ENCODE assay signal across 10 cellular contexts in genomic region chr10:73591578-73591902, GRCh38. TPM values are rescaled to one million over a fixed set of nuclear protein-coding genes. Genes with fewer than 3 reads are reported as not detected.
DNase-seq lines count a peak whose midpoint lies in the region; ATAC-seq, FAIRE-seq and TF ChIP-seq lines count a peak whose summit lies in the region.
"Had no signal": no experiment of that assay in that cellular context is flagged by ENCODE, and none has a peak within 500 bp of the region (broad histone marks: within the 10 kb centered on the region; RNA-seq: fewer than 3 reads in every experiment).

No MANE protein-coding gene starts in this region.

- intact Hi-C loops in colonic mucosa (cut with DNase I), result no loop called here
- intact Hi-C loops in naive thymus-derived CD4-positive, alpha-beta T cell (cut with micrococcal nuclease), result loop anchor here in 1 of 2 donors (2.0 to 5.0 kb wide), 3 partner anchors 33 to 64 kb away; partner anchors contain the start of gene MYOZ1

- peak; percentile 36 to 41; a peak in 3 of 6 replicates for ATAC-seq in A549
- no peak for ATAC-seq in naive thymus-derived CD4-positive, alpha-beta T cell
- ATAC-seq in GM21619 (IDR thresholded peaks at IDR 0.05; ENCODE audit: unreplicated experiment), result no peak
- ATAC-seq in GM21360 (IDR thresholded peaks at IDR 0.05; ENCODE audit: unreplicated experiment), result no peak

- TF ChIP-seq CTCF in A549 (IDR thresholded peaks at IDR 0.05) (no peak), colonic mucosa (IDR thresholded peaks at IDR 0.05) (no peak)

- H3K4me3 ChIP-seq in A549, result peak overlapping the region; percentile 11; the same call in 1 of the 3 replicates
- no peak overlapping the region for H3K4me3 ChIP-seq in colonic mucosa
- H3K4me3 ChIP-seq in naive thymus-derived CD4-positive, alpha-beta T cell (ENCODE audit: low read length), result peak overlapping the region; percentile 12

- no peaks in the 10 kb centered on the region for H3K36me3 ChIP-seq in colonic mucosa
- no peaks in the 10 kb centered on the region for H3K36me3 ChIP-seq in naive thymus-derived CD4-positive, alpha-beta T cell (ENCODE audit: control insufficient read depth in 2 of 3, insufficient read depth in 3 of 3, low read length in 3 of 3)
- H3K36me3 ChIP-seq: ascending aorta had no signal

- CTCF ChIA-PET in A549 (lab: Yijun Ruan, JAX), result interaction anchor here (1.2 kb wide), 1 partner anchor 52 kb away, joined by 5 read pairs; no protein-coding TSS in a partner anchor
- CTCF ChIA-PET in naive thymus-derived CD4-positive, alpha-beta T cell (lab: Charles Lee), result no interaction called here

- H3K4me1 Mint-ChIP-seq in naive thymus-derived CD4-positive, alpha-beta T cell, result peaks cover 12 to 32% (median 27%) of the 10 kb centered on the region in 7 donors

- no peak for FAIRE-seq in A549 (lab: Jason Lieb, UNC)

- 3% methylated on average over 2 of the region's 2 CpGs for WGBS in A549 (ENCODE audit: missing lambda C conversion rate)

- no peaks in the 10 kb centered on the region for H3K9me3 Mint-ChIP-seq in naive thymus-derived CD4-positive, alpha-beta T cell

- H3K9me3 ChIP-seq in A549 (no peaks in the 10 kb centered on the region), colonic mucosa (no peaks in the 10 kb centered on the region)
- H3K9me3 ChIP-seq in naive thymus-derived CD4-positive, alpha-beta T cell (ENCODE audit: control insufficient read depth in 2 of 3, low read length in 3 of 3), result no peaks in the 10 kb centered on the region
- H3K9me3 ChIP-seq: ascending aorta had no signal

- TF ChIP-seq RAD21 in A549 (conservative IDR thresholded peaks at IDR 0.05 in 1 of 2, IDR thresholded peaks at IDR 0.05 in 1 of 2) (no peak), Ishikawa (IDR thresholded peaks at IDR 0.05; ENCODE audit: low read depth) (no peak)

- H3K27me3 ChIP-seq in colonic mucosa, result no peaks in the 10 kb centered on the region
- no peaks in the 10 kb centered on the region for H3K27me3 ChIP-seq in naive thymus-derived CD4-positive, alpha-beta T cell (ENCODE audit: control insufficient read depth in 2 of 2, insufficient read depth in 2 of 2, low read length in 2 of 2)
- H3K27me3 ChIP-seq: ascending aorta had no signal

- H3K4me1 ChIP-seq in A549 (peaks cover 51% of the 10 kb centered on the region), colonic mucosa (peaks cover 4% of the 10 kb centered on the region)
- H3K4me1 ChIP-seq in naive thymus-derived CD4-positive, alpha-beta T cell (ENCODE audit: control insufficient read depth in 2 of 2, insufficient read depth in 2 of 2, low read length in 2 of 2), result peaks cover 0 to 17% of the 10 kb centered on the region in 2 donors

- peak overlapping the region in 1 of 2 donors; percentile 90 for H3K9ac ChIP-seq in colonic mucosa (ENCODE audit: low read depth in 2 of 2, low read length in 2 of 2)

- H3K27ac Mint-ChIP-seq in naive thymus-derived CD4-positive, alpha-beta T cell, result peak overlapping the region; percentile 1 to 86 (median 75)

- peak overlapping the region; percentile 62 to 84 (median 71) for H3K4me3 Mint-ChIP-seq in naive thymus-derived CD4-positive, alpha-beta T cell

- H3K4me2 ChIP-seq in A549, result peak overlapping the region; percentile 87

- POLR2A ChIA-PET in A549 (lab: Yijun Ruan, JAX), result no interaction called here
- POLR2A ChIA-PET in naive thymus-derived CD4-positive, alpha-beta T cell (lab: Charles Lee), result interaction anchor here (0.6 kb wide), 1 partner anchor 27 kb away, joined by 3 read pairs; no protein-coding TSS in a partner anchor

- peak overlapping the region; percentile 66 to 71 for H3K27ac ChIP-seq in A549
- peak overlapping the region; percentile 77 for H3K27ac ChIP-seq in colonic mucosa
- peak overlapping the region; percentile 31 for H3K27ac ChIP-seq in naive thymus-derived CD4-positive, alpha-beta T cell (ENCODE audit: low read depth, low read length)

- DNase-seq in A549 (ENCODE audit: low read depth in 1 of 2, low spot score in 1 of 2), result peak in 1 of 2 experiments; percentile 26
- no peak for DNase-seq in colonic mucosa
- no peak for DNase-seq in naive thymus-derived CD4-positive, alpha-beta T cell
- DNase-seq in foreskin melanocyte, result no peak
- no peak for DNase-seq in H4 (ENCODE audit: low spot score)
- DNase-seq: NCI-H524 treated with DMSO at 0.1 percent for 48 hours had no signal

- H3K36me3 Mint-ChIP-seq in naive thymus-derived CD4-positive, alpha-beta T cell, result peaks cover 0 to 4% (median 0%) of the 10 kb centered on the region in 5 donors

- TF ChIP-seq EP300 in A549 (IDR thresholded peaks at IDR 0.05) (no peak), Ishikawa (IDR thresholded peaks at IDR 0.05; ENCODE audit: borderline replicate concordance) (no peak)

- H3K27me3 Mint-ChIP-seq in naive thymus-derived CD4-positive, alpha-beta T cell, result no peaks in the 10 kb centered on the region

- no peak for TF ChIP-seq POLR2A in A549 (IDR thresholded peaks at IDR 0.05; ENCODE audit: low read length)

TF ChIP-seq in A549, 52 proteins besides CTCF, POLR2A, EP300 and RAD21:
- no peak for TF ChIP-seq HOXB13 (CRISPR knock-in tag; IDR thresholded peaks at IDR 0.05; ENCODE audit: low read depth)
- no peak for TF ChIP-seq TP53 (CRISPR knock-in tag; IDR thresholded peaks at IDR 0.05)
- no peak for TF ChIP-seq ELK1 (IDR thresholded peaks at IDR 0.05; ENCODE audit: low read depth, low read length)
- TF ChIP-seq TFCP2L1 (CRISPR knock-in tag; IDR thresholded peaks at IDR 0.05), result no peak
- TF ChIP-seq RCOR1 (IDR thresholded peaks at IDR 0.05; ENCODE audit: low read depth, low read length), result no peak
- no peak for TF ChIP-seq HDAC2 (IDR thresholded peaks at IDR 0.05)
- no peak for TF ChIP-seq PHF8 (IDR thresholded peaks at IDR 0.05; ENCODE audit: borderline replicate concordance, low read depth)
- no peak for TF ChIP-seq CEBPB (IDR thresholded peaks at IDR 0.05)
- TF ChIP-seq CHD2 (IDR thresholded peaks at IDR 0.05; ENCODE audit: low read length, partially characterized antibody), result no peak

TF ChIP-seq in Ishikawa, 13 proteins besides CTCF, POLR2A, EP300 and RAD21:
- TF ChIP-seq FOXM1 (IDR thresholded peaks at IDR 0.05; ENCODE audit: borderline replicate concordance, low read depth), result no peak
- TF ChIP-seq, protein P1, sequence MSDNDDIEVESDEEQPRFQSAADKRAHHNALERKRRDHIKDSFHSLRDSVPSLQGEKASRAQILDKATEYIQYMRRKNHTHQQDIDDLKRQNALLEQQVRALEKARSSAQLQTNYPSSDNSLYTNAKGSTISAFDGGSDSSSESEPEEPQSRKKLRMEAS (IDR thresholded peaks at IDR 0.05), result no peak
- TF ChIP-seq TEAD4 (IDR thresholded peaks at IDR 0.05), result no peak
- no peak for TF ChIP-seq YY1 (IDR thresholded peaks at IDR 0.05; ENCODE audit: low read depth)
- no peak for TF ChIP-seq USF1 (IDR thresholded peaks at IDR 0.05)
- TF ChIP-seq CEBPB (IDR thresholded peaks at IDR 0.05), result no peak
- TF ChIP-seq ZBTB7A (IDR thresholded peaks at IDR 0.05; ENCODE audit: low read depth), result no peak
- 0 out of 2 replicates have a peak, but pooled peaks have one; percentile 15 for TF ChIP-seq TCF12 (IDR thresholded peaks at IDR 0.05; ENCODE audit: low read depth)

RNA-seq across cellular contexts. Expression of gene USP54, which starts 0.4 kb away (rescaled TPM):
- polyA plus RNA-seq in A549 (2011; rRNA removed) (32.5 and 35.4 TPM in 2 replicates), A549 (2017; fragmentation: RNase III; extraction: RNeasy Plus Mini Kit Qiagen cat#74134 plus additional on column Dnase treatment) (8.3 to 9.0 TPM (median 8.8 TPM) in 3 replicates)
- 8.3 and 10.1 TPM in 2 replicates for polyA plus RNA-seq in A549 (2012; cell fraction: cytosol; rRNA removed)
- polyA plus RNA-seq in A549 (2012; cell fraction: nucleus; rRNA removed), result 10.7 and 17.0 TPM in 2 replicates
- 42.4 and 45.1 TPM in 2 replicates for polyA minus RNA-seq in A549 (2011; rRNA and poly(A)+ RNA removed)
- 100 to 1,000 TPM in 1 of 2 donors, 10 to 100 TPM in 1; 70.8 to 151 TPM for total RNA-seq in colonic mucosa
- total RNA-seq in naive thymus-derived CD4-positive, alpha-beta T cell, result 1 to 10 TPM; 3.0 to 6.7 (median 4.3) TPM
- 1 to 10 TPM in 1 of 2 donors, under 1 TPM in 1; 0.41 to 1.9 TPM for polyA plus RNA-seq in naive thymus-derived CD4-positive, alpha-beta T cell
- total RNA-seq in H4 (2014; rRNA removed; shearing (Covaris generic)), result 16.6 and 19.1 TPM in 2 replicates

RNA-seq across cellular contexts. Expression of gene MYOZ1, which starts 49.7 kb away (rescaled TPM):
- polyA plus RNA-seq in A549 (2011; rRNA removed) (0.04 TPM in 1 of 2 replicates, not detected in the other), A549 (2017; fragmentation: RNase III; extraction: RNeasy Plus Mini Kit Qiagen cat#74134 plus additional on column Dnase treatment) (not detected in 3 replicates)
- 0.04 TPM in 1 of 2 replicates, not detected in the other for polyA plus RNA-seq in A549 (2012; cell fraction: cytosol; rRNA removed)
- polyA plus RNA-seq in A549 (2012; cell fraction: nucleus; rRNA removed), result not detected in 2 replicates
- not detected in 2 replicates for polyA minus RNA-seq in A549 (2011; rRNA and poly(A)+ RNA removed)
- total RNA-seq in colonic mucosa, result not detected
- total RNA-seq in naive thymus-derived CD4-positive, alpha-beta T cell, result not detected
- polyA plus RNA-seq in naive thymus-derived CD4-positive, alpha-beta T cell, result not detected
- 0.33 TPM in 1 of 2 replicates, not detected in the other for total RNA-seq in H4 (2014; rRNA removed; shearing (Covaris generic))

Comparison
In these comparisons a context has a peak if more than half of its experiments do, and no peak if none do; other contexts are left out.
1. ATAC-seq: peak in A549 (2 of 2); none in naive thymus-derived CD4-positive, alpha-beta T cell (single experiment), GM21619 (single experiment) and GM21360 (single experiment).
2. Peak in every context shown above with its lines, with median percentiles within 50 percentile points of each other: H3K27ac ChIP-seq.